7 cellular contexts compared by ENCODE assay signal in genomic region chrX:71533850-71534515, GRCh38. TPM values are rescaled to one million over a fixed set of nuclear protein-coding genes. Genes with fewer than 3 reads are reported as not detected.
DNase-seq lines count a peak whose midpoint lies in the region; ATAC-seq and TF ChIP-seq lines count a peak whose summit lies in the region.

No MANE protein-coding gene starts in this region.

- no peaks in the 10 kb centered on the region for H3K9me3 ChIP-seq in ectodermal cell (ENCODE audit: control insufficient read depth, low read length)

- peaks cover 24% of the 10 kb centered on the region for H3K36me3 Mint-ChIP-seq in stimulated activated memory B cell treated with anti-CD40 and anti-IgM and Interleukin-4, amounts not matched to agents 10 μg/mL and 1 μg/mL and 100 μg/mL, for 72 hours

- peaks cover 20% of the 10 kb centered on the region for H3K4me1 Mint-ChIP-seq in stimulated activated memory B cell treated with anti-CD40 and anti-IgM and Interleukin-4, amounts not matched to agents 10 μg/mL and 1 μg/mL and 100 μg/mL, for 72 hours

- DNase-seq in NCI-H2171 (lab: John Stamatoyannopoulos, UW) (peak; percentile 40), lung microvascular endothelial cell (ENCODE audit: low read depth in 2 of 2) (peak; percentile 50 to 51)
- peak; percentile 50 for DNase-seq in activated CD4-positive, alpha-beta T cell treated with anti-CD3 and anti-CD28 coated beads, Interleukin-2, amount 50 U/mL, for 1 hour

- ATAC-seq in stimulated activated memory B cell treated with anti-CD40 and anti-IgM and Interleukin-4, amounts not matched to agents 10 μg/mL and 1 μg/mL and 100 μg/mL, for 72 hours: no peak
- ATAC-seq in HG03571 (IDR thresholded peaks at IDR 0.05; ENCODE audit: unreplicated experiment): no peak

- H3K4me1 ChIP-seq in ectodermal cell (ENCODE audit: control insufficient read depth, insufficient read depth, low read length): no peaks in the 10 kb centered on the region

- H3K36me3 ChIP-seq in ectodermal cell (ENCODE audit: control insufficient read depth, insufficient read depth, low read length): no peaks in the 10 kb centered on the region

- no peaks in the 10 kb centered on the region for H3K27me3 Mint-ChIP-seq in stimulated activated memory B cell treated with anti-CD40 and anti-IgM and Interleukin-4, amounts not matched to agents 10 μg/mL and 1 μg/mL and 100 μg/mL, for 72 hours

- H3K27me3 ChIP-seq in ectodermal cell (ENCODE audit: control insufficient read depth, insufficient read depth, low read length, poor library complexity, severe bottlenecking): no peaks in the 10 kb centered on the region

- H3K27ac ChIP-seq in ectodermal cell (ENCODE audit: insufficient read depth, low read depth, low read length, poor library complexity, severe bottlenecking): peak overlapping the region; percentile 6

- peak overlapping the region; percentile 98 for H3K4me3 Mint-ChIP-seq in stimulated activated memory B cell treated with anti-CD40 and anti-IgM and Interleukin-4, amounts not matched to agents 10 μg/mL and 1 μg/mL and 100 μg/mL, for 72 hours

- WGBS in ectodermal cell, 2 experiments: 0% methylated on average over 31 of the region's 31 CpGs

- peak; percentile 28 for TF ChIP-seq POLR2A in GM19193 (IDR thresholded peaks at IDR 0.05; ENCODE audit: extremely low read depth, insufficient read depth, insufficient read length)

- H3K4me3 ChIP-seq in ectodermal cell (ENCODE audit: insufficient read depth, low read depth, low read length): peak overlapping the region; percentile 76

- H3K9me3 Mint-ChIP-seq in stimulated activated memory B cell treated with anti-CD40 and anti-IgM and Interleukin-4, amounts not matched to agents 10 μg/mL and 1 μg/mL and 100 μg/mL, for 72 hours: no peaks in the 10 kb centered on the region

- peak overlapping the region; percentile 97 for H3K27ac Mint-ChIP-seq in stimulated activated memory B cell treated with anti-CD40 and anti-IgM and Interleukin-4, amounts not matched to agents 10 μg/mL and 1 μg/mL and 100 μg/mL, for 72 hours

RNA-seq across cellular contexts. Expression of gene OGT, which starts 1.1 kb away (rescaled TPM):
- 166 TPM for polyA plus RNA-seq in ectodermal cell (2013, experiment 1 of 4)
- polyA plus RNA-seq in ectodermal cell (2013, experiment 2 of 4): 190 TPM
- polyA plus RNA-seq in ectodermal cell (2013, experiment 3 of 4): 147 TPM
- 181 TPM for polyA plus RNA-seq in ectodermal cell (2013, experiment 4 of 4)
- 59.1 and 83.1 TPM in 2 replicates for total RNA-seq in lung microvascular endothelial cell

RNA-seq across cellular contexts. Expression of gene GCNA, which starts 44.3 kb away (rescaled TPM):
- polyA plus RNA-seq in ectodermal cell (2013, experiment 1 of 4): 0.43 TPM
- 0.41 TPM for polyA plus RNA-seq in ectodermal cell (2013, experiment 2 of 4)
- polyA plus RNA-seq in ectodermal cell (2013, experiment 3 of 4): 0.37 TPM
- polyA plus RNA-seq in ectodermal cell (2013, experiment 4 of 4): 0.77 TPM
- 0.44 and 1.8 TPM in 2 replicates for total RNA-seq in lung microvascular endothelial cell
